Comparison of ENCODE assay signal across 20 cellular contexts in genomic region chr3:14688525-14688924, GRCh38. TPM values are rescaled to one million over a fixed set of nuclear protein-coding genes. Genes with fewer than 3 reads are reported as not detected.
DNase-seq lines count a peak whose midpoint lies in the region; ATAC-seq lines count a peak whose summit lies in the region.
"Had no signal": no experiment of that assay in that cellular context is flagged by ENCODE, and none has a peak within 500 bp of the region (broad histone marks: within the 10 kb centered on the region; RNA-seq: fewer than 3 reads in every experiment).

No MANE protein-coding gene starts in this region.

- H3K36me3 Mint-ChIP-seq in naive B cell: no peaks in the 10 kb centered on the region
- peaks cover 0 to 2% (median 0%) of the 10 kb centered on the region in 3 donors for H3K36me3 Mint-ChIP-seq in CD8-positive, alpha-beta memory T cell
- H3K36me3 Mint-ChIP-seq: brain, neural progenitor cell had no signal

- ATAC-seq in GM18867 (IDR thresholded peaks at IDR 0.05; ENCODE audit: unreplicated experiment) (peak; percentile 42), GM21717 (IDR thresholded peaks at IDR 0.05; ENCODE audit: unreplicated experiment) (peak; percentile 41), HG03432 (IDR thresholded peaks at IDR 0.05; ENCODE audit: unreplicated experiment) (peak; percentile 57), naive B cell (ENCODE audit: low read depth in 2 of 2) (peak; percentile 46 to 51), GM21423 (IDR thresholded peaks at IDR 0.05; ENCODE audit: unreplicated experiment) (no peak)
- ATAC-seq: lower lobe of right lung, Right ventricle myocardium inferior had no signal

- H3K4me1 Mint-ChIP-seq in naive B cell: peaks cover 11 to 32% (median 29%) of the 10 kb centered on the region in 3 donors
- H3K4me1 Mint-ChIP-seq in CD8-positive, alpha-beta memory T cell: no peaks in the 10 kb centered on the region
- H3K4me1 Mint-ChIP-seq: brain; CD4-positive, CD25-positive, alpha-beta regulatory T cell; neural progenitor cell had no signal

- H3K27ac Mint-ChIP-seq in naive B cell: no peak overlapping the region
- H3K27ac Mint-ChIP-seq in CD8-positive, alpha-beta memory T cell: no peak overlapping the region
- H3K27ac Mint-ChIP-seq: brain; CD4-positive, CD25-positive, alpha-beta regulatory T cell; neural progenitor cell had no signal

- H3K27me3 ChIP-seq in SJCRH30 (peaks cover 3% of the 10 kb centered on the region; the same call in 1 of the 2 replicates), MG63 (no peaks in the 10 kb centered on the region)
- H3K27me3 ChIP-seq in CD8-positive, alpha-beta memory T cell (ENCODE audit: insufficient read depth, low read length, poor library complexity, severe bottlenecking): no peaks in the 10 kb centered on the region
- H3K27me3 ChIP-seq: dorsolateral prefrontal cortex had no signal

- H3K27me3 Mint-ChIP-seq in naive B cell: peaks cover 0 to 6% (median 5%) of the 10 kb centered on the region in 3 donors
- H3K27me3 Mint-ChIP-seq in CD8-positive, alpha-beta memory T cell: no peaks in the 10 kb centered on the region
- H3K27me3 Mint-ChIP-seq: CD4-positive, CD25-positive, alpha-beta regulatory T cell had no signal

- H3K4me3 Mint-ChIP-seq in naive B cell: peak overlapping the region in 3 of 8 donors; percentile 4 to 52 (median 9)
- H3K4me3 Mint-ChIP-seq in CD8-positive, alpha-beta memory T cell: no peak overlapping the region
- H3K4me3 Mint-ChIP-seq: brain; CD4-positive, CD25-positive, alpha-beta regulatory T cell; neural progenitor cell had no signal

- H3K4me3 ChIP-seq in SJCRH30: no peak overlapping the region
- no peak overlapping the region for H3K4me3 ChIP-seq in MG63
- H3K4me3 ChIP-seq in CD8-positive, alpha-beta memory T cell (ENCODE audit: low read length): no peak overlapping the region
- H3K4me3 ChIP-seq: dorsolateral prefrontal cortex, lower lobe of right lung, neural progenitor cell, thoracic aorta had no signal

- CTCF ChIA-PET in CD8-positive, alpha-beta memory T cell (lab: Charles Lee): no interaction called here

- no peaks in the 10 kb centered on the region for H3K4me1 ChIP-seq in SJCRH30
- H3K4me1 ChIP-seq in CD8-positive, alpha-beta memory T cell (ENCODE audit: insufficient read depth, low read length): no peaks in the 10 kb centered on the region
- H3K4me1 ChIP-seq: lower lobe of right lung, neural progenitor cell had no signal

- POLR2A ChIA-PET in CD8-positive, alpha-beta memory T cell (lab: Charles Lee): no interaction called here

- no peak overlapping the region for H3K27ac ChIP-seq in SJCRH30
- no peak overlapping the region for H3K27ac ChIP-seq in CD8-positive, alpha-beta memory T cell (ENCODE audit: low read depth, low read length)
- H3K27ac ChIP-seq: dorsolateral prefrontal cortex, lower lobe of right lung, neural progenitor cell, thoracic aorta had no signal

- H3K9me3 ChIP-seq in SJCRH30 (replicated peaks): no peaks in the 10 kb centered on the region
- no peaks in the 10 kb centered on the region for H3K9me3 ChIP-seq in MG63
- no peaks in the 10 kb centered on the region for H3K9me3 ChIP-seq in CD8-positive, alpha-beta memory T cell (ENCODE audit: low read length)
- H3K9me3 ChIP-seq: lower lobe of right lung, thoracic aorta had no signal

- H3K36me3 ChIP-seq in SJCRH30 (no peaks in the 10 kb centered on the region), MG63 (no peaks in the 10 kb centered on the region)
- H3K36me3 ChIP-seq in CD8-positive, alpha-beta memory T cell (ENCODE audit: insufficient read depth, low read length): no peaks in the 10 kb centered on the region
- H3K36me3 ChIP-seq: lower lobe of right lung, neural progenitor cell, thoracic aorta had no signal

- DNase-seq in naive B cell: no peak
- DNase-seq in SJCRH30: no peak
- DNase-seq in MG63: no peak
- no peak for DNase-seq in CD8-positive, alpha-beta memory T cell
- DNase-seq: activated CD4-positive, alpha-beta T cell treated with anti-CD3 and anti-CD28 coated beads, Interleukin-2, amount 50 U/mL, for 4 hours; activated gamma-delta T cell; CD4-positive, CD25-positive, alpha-beta regulatory T cell; dorsolateral prefrontal cortex; lower lobe of right lung; T-helper 9 cell had no signal

- H3K9me3 Mint-ChIP-seq in naive B cell: peaks cover 0 to 12% (median 4%) of the 10 kb centered on the region in 7 donors
- no peaks in the 10 kb centered on the region for H3K9me3 Mint-ChIP-seq in CD8-positive, alpha-beta memory T cell

RNA-seq across cellular contexts. Expression of gene C3orf20, which starts 13.6 kb away (rescaled TPM):
- not detected for polyA plus RNA-seq in naive B cell (ENCODE audit: low read depth in 6 of 6)
- not detected in 2 replicates for total RNA-seq in SJCRH30 (2014; rRNA removed; shearing (Covaris generic))
- 0.03 TPM in 1 of 2 replicates, not detected in the other for total RNA-seq in MG63 (2014; rRNA removed; shearing (Covaris generic); ENCODE audit: low replicate concordance)
- total RNA-seq in CD8-positive, alpha-beta memory T cell: under 1 TPM; 0.07 to 0.18 TPM
- not detected for polyA plus RNA-seq in CD8-positive, alpha-beta memory T cell
- total RNA-seq: fibroblast of lung, lower lobe of right lung, M059J, Right ventricle myocardium inferior, thoracic aorta had no signal
- polyA plus RNA-seq: CD4-positive, CD25-positive, alpha-beta regulatory T cell; fibroblast of lung had no signal

RNA-seq across cellular contexts. Expression of gene CCDC174, which starts 37.0 kb away (rescaled TPM):
- polyA plus RNA-seq in naive B cell (ENCODE audit: low read depth in 6 of 6): 10 to 100 TPM; 18.8 to 27.0 (median 22.9) TPM
- 11.4 and 16.6 TPM in 2 replicates for total RNA-seq in SJCRH30 (2014; rRNA removed; shearing (Covaris generic))
- total RNA-seq in MG63 (2014; rRNA removed; shearing (Covaris generic); ENCODE audit: low replicate concordance): 3.0 and 10.7 TPM in 2 replicates
- total RNA-seq in CD8-positive, alpha-beta memory T cell: 10 to 100 TPM; 16.8 to 18.2 TPM
- polyA plus RNA-seq in CD8-positive, alpha-beta memory T cell: 34.6 TPM
